ENCODE assay signal across 1 cellular context in genomic region chr2:218400167-218400929, GRCh38.
TF ChIP-seq lines count a peak whose summit lies in the region.

No MANE protein-coding gene starts in this region.

TF ChIP-seq in K562, 482 proteins besides CTCF, POLR2A, EP300 and RAD21:
- no peak for TF ChIP-seq NR2C2 (CRISPR knock-in tag; IDR thresholded peaks at IDR 0.05)
- peak; percentile 47; the same call in 1 of the 2 replicates for TF ChIP-seq NR2C2 (tag; IDR thresholded peaks at IDR 0.05)
- TF ChIP-seq HMGN3 (IDR thresholded peaks at IDR 0.05; ENCODE audit: borderline replicate concordance, extremely low read depth, insufficient read length, low read depth, low read length) = peak; percentile 12
- no peak for TF ChIP-seq SOX6 (IDR thresholded peaks at IDR 0.05)
- 0 out of 2 replicates have a peak, but pooled peaks have one; percentile 4 for TF ChIP-seq RB1 (IDR thresholded peaks at IDR 0.05; ENCODE audit: low read depth)
- TF ChIP-seq ZNF592 (IDR thresholded peaks at IDR 0.05) = 0 out of 2 replicates have a peak, but pooled peaks have one; percentile 48
- peak; percentile 25 for TF ChIP-seq TAF1 (IDR thresholded peaks at IDR 0.05; ENCODE audit: control insufficient read depth, extremely low read depth, insufficient read depth, low read length, severe bottlenecking)
- TF ChIP-seq GTF2E2 (tag; IDR thresholded peaks at IDR 0.05) = peak; percentile 71; the same call in 1 of the 2 replicates
- peak; percentile 70 for TF ChIP-seq HNRNPL (IDR thresholded peaks at IDR 0.05; ENCODE audit: low read depth, low read length)
- TF ChIP-seq RBFOX2 (IDR thresholded peaks at IDR 0.05; ENCODE audit: low read depth, low read length) = peak; percentile 80
- TF ChIP-seq ZBTB7A (IDR thresholded peaks at IDR 0.05; ENCODE audit: borderline replicate concordance, control insufficient read depth, low read depth, low read length) = peak; percentile 56; the same call in 1 of the 2 replicates
- TF ChIP-seq RBM14 (IDR thresholded peaks at IDR 0.05; ENCODE audit: borderline replicate concordance, insufficient read depth, low read depth, low read length) = 0 out of 2 replicates have a peak, but pooled peaks have one; percentile 4
- TF ChIP-seq JUN (IDR thresholded peaks at IDR 0.05; ENCODE audit: borderline replicate concordance, low read depth, low read length) = no peak
- TF ChIP-seq JUN (CRISPR knock-in tag; IDR thresholded peaks at IDR 0.05; ENCODE audit: borderline replicate concordance) = no peak
- TF ChIP-seq KLF1 (tag; IDR thresholded peaks at IDR 0.05) = no peak
- 0 out of 4 replicates have a peak, but pooled peaks of 1 of the 2 experiments have one; percentile 19 for TF ChIP-seq MNT (conservative IDR thresholded peaks at IDR 0.05)
- no peak for TF ChIP-seq TAF9B (IDR thresholded peaks at IDR 0.05; ENCODE audit: partially characterized antibody)
- TF ChIP-seq SAFB (IDR thresholded peaks at IDR 0.05; ENCODE audit: borderline replicate concordance, low read depth, low read length) = peak; percentile 87
- TF ChIP-seq E2F6 (IDR thresholded peaks at IDR 0.05; ENCODE audit: borderline replicate concordance in 1 of 2, extremely low read depth in 1 of 2, insufficient read depth in 1 of 2, insufficient read length in 1 of 2, low read depth in 1 of 2, low read length in 1 of 2, poor library complexity in 1 of 2, severe bottlenecking in 1 of 2) = peak in 1 of 2 experiments; percentile 29
- 0 out of 2 replicates have a peak, but pooled peaks have one; percentile 39 for TF ChIP-seq CXXC5 (CRISPR knock-in tag; IDR thresholded peaks at IDR 0.05)
- peak; percentile 71 for TF ChIP-seq VEZF1 (CRISPR knock-in tag; IDR thresholded peaks at IDR 0.05)
- TF ChIP-seq CCNT2 (IDR thresholded peaks at IDR 0.05; ENCODE audit: borderline replicate concordance, extremely low read depth, insufficient read length, low read depth, low read length) = peak; percentile 11
- 0 out of 2 replicates have a peak, but pooled peaks have one; percentile 11 for TF ChIP-seq MYC (IDR thresholded peaks at IDR 0.05; ENCODE audit: low read depth, low read length)
- no peak for TF ChIP-seq MYC (CRISPR knock-in tag; IDR thresholded peaks at IDR 0.05; ENCODE audit: borderline replicate concordance, low read depth)
- 0 out of 2 replicates have a peak, but pooled peaks have one; percentile 33 for TF ChIP-seq TFAP4 (CRISPR knock-in tag; IDR thresholded peaks at IDR 0.05; ENCODE audit: borderline replicate concordance)
- TF ChIP-seq POLR2G (IDR thresholded peaks at IDR 0.05; ENCODE audit: low read depth, low read length) = peak; percentile 75
- TF ChIP-seq CBX2 (IDR thresholded peaks at IDR 0.05; ENCODE audit: insufficient read depth, low read length, poor library complexity, severe bottlenecking) = no peak
- TF ChIP-seq MTF1 (CRISPR knock-in tag; IDR thresholded peaks at IDR 0.05; ENCODE audit: borderline replicate concordance) = no peak
- 0 out of 2 replicates have a peak, but pooled peaks have one; percentile 40 for TF ChIP-seq ZNF740 (CRISPR knock-in tag; IDR thresholded peaks at IDR 0.05)
- TF ChIP-seq ZNF740 (tag; IDR thresholded peaks at IDR 0.05) = peak in 1 of 2 experiments; percentile 87; a peak in 2 of 4 replicates
